ENCODE assay signal across 8 cellular contexts in genomic region chr3:183099026-183099837, GRCh38. TPM values are rescaled to one million over a fixed set of nuclear protein-coding genes. Genes with fewer than 3 reads are reported as not detected.
DNase-seq lines count a peak whose midpoint lies in the region; TF ChIP-seq lines count a peak whose summit lies in the region.

Gene MCCC1 (minus strand): TSS chr3:183099496. CDS start chr3:183099440, 56 bp downstream.

- H4K8ac ChIP-seq in H9 (replicated peaks; ENCODE audit: insufficient read length, low read depth, low read length) = no peak within 1 kb of the TSS

- peak within 1 kb of the TSS; percentile 33 for H3K4me2 ChIP-seq in H9 (ENCODE audit: insufficient read depth, insufficient read length, low read length)

- peaks cover 3% of the 10 kb centered on the region for H3K79me1 ChIP-seq in H9 (ENCODE audit: insufficient read depth, low read depth, low read length, poor library complexity, severe bottlenecking)

- peak; percentile 100 for DNase-seq in ELR (ENCODE audit: low read depth)
- DNase-seq in H9 = peak; percentile 99
- peak; percentile 99 for DNase-seq in MG63
- peak; percentile 97 to 98 for DNase-seq in SJCRH30
- DNase-seq in activated gamma-delta T cell treated with anti-CD3 and anti-CD28 coated beads, Interleukin-2, amount 50 U/mL, for 16 hours (ENCODE audit: low read depth) = peak; percentile 97
- peak; percentile 99 to 100 for DNase-seq in foreskin fibroblast
- peak; percentile 92 for DNase-seq in neural crest cell (ENCODE audit: low read depth, low spot score)

- WGBS in H9 (ENCODE audit: extremely low coverage, insufficient read length, low lambda C conversion rate) = no CpG with 5 or more reads among the region's 60 CpGs

- H3K36me3 Mint-ChIP-seq in H9 (ENCODE audit: insufficient read depth in 1 of 3, low read depth in 3 of 3) (peaks cover 3 to 9% (median 4%) of the 10 kb centered on the region in 3 experiments; a peak in 2 of 7 replicates), neural crest cell (ENCODE audit: low read depth) (no peaks in the 10 kb centered on the region)

- H2BK120ac ChIP-seq in H9 (ENCODE audit: low read depth, low read length, poor library complexity, severe bottlenecking) = no peak within 1 kb of the TSS

- peaks cover 3% of the 10 kb centered on the region for H3K23me2 ChIP-seq in H9 (ENCODE audit: insufficient read length, low read depth, low read length, poor library complexity, severe bottlenecking)

- H2BK20ac ChIP-seq in H9 (ENCODE audit: low read depth, low read length, poor library complexity, severe bottlenecking) = no peak within 1 kb of the TSS

- no peak within 1 kb of the TSS for H2BK12ac ChIP-seq in H9 (ENCODE audit: insufficient read length, low read depth, low read length)

- H3K4me3 ChIP-seq in MG63 (peak within 1 kb of the TSS; percentile 93), SJCRH30 (peak within 1 kb of the TSS; percentile 93), foreskin fibroblast (ENCODE audit: low read depth in 1 of 2, low read length in 2 of 2) (peak within 1 kb of the TSS; percentile 65 to 94), stomach smooth muscle (ENCODE audit: low read length in 2 of 2) (peak within 1 kb of the TSS; percentile 95 to 97)

- H2AK5ac ChIP-seq in H9 (ENCODE audit: insufficient read length, low read length) = no peak within 1 kb of the TSS

- peak within 1 kb of the TSS; percentile 86 for H3K18ac ChIP-seq in H9 (ENCODE audit: insufficient read length, low read depth, low read length)

- no peak within 1 kb of the TSS for H3T11ph ChIP-seq in H9 (ENCODE audit: low read length)

- peaks cover 3% of the 10 kb centered on the region; the same call in 1 of the 2 replicates for H3K4me1 ChIP-seq in H9 (ENCODE audit: insufficient read depth, low read length)
- H3K4me1 ChIP-seq in SJCRH30 = peaks cover 4% of the 10 kb centered on the region; the same call in 1 of the 2 replicates
- H3K4me1 ChIP-seq in stomach smooth muscle (ENCODE audit: control insufficient read depth, insufficient read depth, low read length) = peaks cover 16% of the 10 kb centered on the region

- no peak within 1 kb of the TSS for H2AFZ ChIP-seq in H9 (ENCODE audit: low read length)

- H4K91ac ChIP-seq in H9 (ENCODE audit: insufficient read length, low read depth, low read length) = no peak within 1 kb of the TSS

- peak within 1 kb of the TSS; percentile 94 to 98 (median 97) for H3K27ac Mint-ChIP-seq in H9
- peak within 1 kb of the TSS; percentile 98 for H3K27ac Mint-ChIP-seq in neural crest cell (ENCODE audit: unreplicated experiment)

- H3K9me3 Mint-ChIP-seq in H9 (peaks cover 0 to 4% of the 10 kb centered on the region in 2 experiments; a peak in 4 of 5 replicates), neural crest cell (no peaks in the 10 kb centered on the region)

- no peak within 1 kb of the TSS for H3K23ac ChIP-seq in H9 (ENCODE audit: insufficient read length, low read depth, low read length)

- H3K4ac ChIP-seq in H9 (ENCODE audit: low read depth, low read length) = no peak within 1 kb of the TSS; the same call in 1 of the 2 replicates

- H4K20me1 ChIP-seq in H9 (ENCODE audit: control insufficient read depth, insufficient read depth, insufficient read length) = no peaks in the 10 kb centered on the region

- TF ChIP-seq CTCF in H9 (conservative IDR thresholded peaks at IDR 0.05) = no peak
- no peak for TF ChIP-seq CTCF in foreskin fibroblast (IDR thresholded peaks at IDR 0.05; ENCODE audit: low read depth, low read length)
- no peak for TF ChIP-seq CTCF in neural crest cell (conservative IDR thresholded peaks at IDR 0.05)

- H2BK5ac ChIP-seq in H9 (ENCODE audit: insufficient read length, low read length) = no peak within 1 kb of the TSS

- no peak within 1 kb of the TSS for H3K56ac ChIP-seq in H9 (ENCODE audit: insufficient read length, low read depth, low read length)

- no peak within 1 kb of the TSS for H4K5ac ChIP-seq in H9 (ENCODE audit: insufficient read length, low read depth, low read length)

- H3K79me2 ChIP-seq in H9 (ENCODE audit: insufficient read depth, low read length) = no peaks in the 10 kb centered on the region

- H3K27me3 Mint-ChIP-seq in H9 (ENCODE audit: low read depth) (no peaks in the 10 kb centered on the region), neural crest cell (ENCODE audit: low read depth) (no peaks in the 10 kb centered on the region)

- H3K27ac ChIP-seq in H9 (ENCODE audit: insufficient read length, low read depth, low read length) = no peak within 1 kb of the TSS
- peak within 1 kb of the TSS; percentile 68 for H3K27ac ChIP-seq in SJCRH30
- peak within 1 kb of the TSS; percentile 80 for H3K27ac ChIP-seq in stomach smooth muscle (ENCODE audit: low read length)

- H3K9ac ChIP-seq in H9 (ENCODE audit: extremely low read depth, insufficient read length, low read length) (peak within 1 kb of the TSS; percentile 71), stomach smooth muscle (ENCODE audit: low read length in 2 of 2) (peak within 1 kb of the TSS; percentile 92 to 94)

- H3K4me3 Mint-ChIP-seq in H9 (peak within 1 kb of the TSS; percentile 94 to 96), neural crest cell (peak within 1 kb of the TSS; percentile 96)

- H2BK15ac ChIP-seq in H9 (ENCODE audit: low read depth, low read length) = no peak within 1 kb of the TSS

- peaks cover 3% of the 10 kb centered on the region; the same call in 1 of the 2 replicates for H3K36me3 ChIP-seq in MG63
- H3K36me3 ChIP-seq in SJCRH30 = no peaks in the 10 kb centered on the region
- H3K36me3 ChIP-seq in stomach smooth muscle (ENCODE audit: control insufficient read depth in 2 of 2, insufficient read depth in 2 of 2, low read length in 2 of 2) = no peaks in the 10 kb centered on the region

- H3K4me1 Mint-ChIP-seq in H9 = peaks cover 20 to 22% of the 10 kb centered on the region in 2 experiments
- H3K4me1 Mint-ChIP-seq in neural crest cell = peaks cover 24% of the 10 kb centered on the region

- peak within 1 kb of the TSS; percentile 90 for H3K14ac ChIP-seq in H9 (ENCODE audit: insufficient read depth, low read length)

- H3K9me3 ChIP-seq in H9 (ENCODE audit: control insufficient read depth, low read depth, low read length) (no peaks in the 10 kb centered on the region), MG63 (no peaks in the 10 kb centered on the region), SJCRH30 (replicated peaks) (no peaks in the 10 kb centered on the region), stomach smooth muscle (ENCODE audit: control insufficient read depth in 2 of 2, low read length in 2 of 2) (no peaks in the 10 kb centered on the region)

- H3K27me3 ChIP-seq in H9 (ENCODE audit: insufficient read depth, low read length) (no peaks in the 10 kb centered on the region), MG63 (no peaks in the 10 kb centered on the region), SJCRH30 (no peaks in the 10 kb centered on the region), stomach smooth muscle (ENCODE audit: control insufficient read depth in 1 of 2, insufficient read depth in 2 of 2, low read length in 2 of 2) (no peaks in the 10 kb centered on the region)

RNA-seq across cellular contexts. Expression of gene MCCC1, which starts in this region (rescaled TPM):
- total RNA-seq in H9 (2021) = 18.3 and 21.1 TPM in 2 replicates
- 19.8 and 37.4 TPM in 2 replicates for total RNA-seq in MG63 (2014; rRNA removed; shearing (Covaris generic); ENCODE audit: low replicate concordance)
- 15.0 and 17.5 TPM in 2 replicates for total RNA-seq in SJCRH30 (2014; rRNA removed; shearing (Covaris generic))
- 28.8 and 30.6 TPM in 2 replicates for total RNA-seq in neural crest cell
